8 cellular contexts compared by ENCODE assay signal in the genomic region with DNA sequence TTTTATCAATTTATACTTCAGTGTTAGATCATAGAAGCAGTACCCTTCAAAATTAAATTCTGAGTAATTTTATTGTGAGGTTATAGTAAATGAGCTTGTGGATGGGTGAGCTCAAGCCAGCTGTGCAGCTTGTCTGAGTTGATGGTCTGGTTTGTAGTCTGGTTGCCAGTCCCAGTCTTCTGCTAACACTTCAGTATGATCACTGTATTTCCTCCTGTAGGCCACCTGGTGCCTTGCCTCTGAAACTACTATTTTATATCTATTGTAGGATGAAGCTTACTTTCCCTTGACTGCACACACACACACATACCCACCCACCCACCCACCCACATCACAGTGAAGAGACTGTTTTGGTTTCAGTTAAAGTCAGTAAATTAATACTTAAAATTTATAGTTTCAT.
A peak's percentile ranks its signal among the peaks of the same experiment; 100 is the strongest.
DNase-seq lines count a peak whose midpoint lies in the region; ATAC-seq lines count a peak whose summit lies in the region.

No MANE protein-coding gene starts in this region.

- peaks cover 5% of the 10 kb centered on the region for H3K36me3 Mint-ChIP-seq in activated CD4-positive, alpha-beta T cell treated with anti-CD3 and anti-CD28 coated beads for 36 hours (ENCODE audit: low read depth)
- H3K36me3 Mint-ChIP-seq in T-helper 2 cell treated with Interferon-gamma antibody and Interleukin-4, amounts not matched to agents 5 μg/mL and 100 μg/mL, for 36 hours (ENCODE audit: low read depth) = peaks cover 7% of the 10 kb centered on the region

- H3K27ac Mint-ChIP-seq in activated CD4-positive, alpha-beta T cell treated with anti-CD3 and anti-CD28 coated beads for 36 hours = no peak overlapping the region
- H3K27ac Mint-ChIP-seq in T-helper 2 cell treated with Interferon-gamma antibody and Interleukin-4, amounts not matched to agents 5 μg/mL and 100 μg/mL, for 36 hours = no peak overlapping the region

- H3K27me3 Mint-ChIP-seq in activated CD4-positive, alpha-beta T cell treated with anti-CD3 and anti-CD28 coated beads for 36 hours = no peaks in the 10 kb centered on the region
- H3K27me3 Mint-ChIP-seq in T-helper 2 cell treated with Interferon-gamma antibody and Interleukin-4, amounts not matched to agents 5 μg/mL and 100 μg/mL, for 36 hours (ENCODE audit: low read depth) = no peaks in the 10 kb centered on the region

- no peaks in the 10 kb centered on the region for H3K9me3 Mint-ChIP-seq in activated CD4-positive, alpha-beta T cell treated with anti-CD3 and anti-CD28 coated beads for 36 hours (ENCODE audit: low read depth)
- H3K9me3 Mint-ChIP-seq in T-helper 2 cell treated with Interferon-gamma antibody and Interleukin-4, amounts not matched to agents 5 μg/mL and 100 μg/mL, for 36 hours = no peaks in the 10 kb centered on the region

- ATAC-seq in activated CD4-positive, alpha-beta T cell treated with anti-CD3 and anti-CD28 coated beads for 36 hours = peak; percentile 78
- ATAC-seq in HG03565 (IDR thresholded peaks at IDR 0.05; ENCODE audit: unreplicated experiment) (peak; percentile 40), GM21528 (IDR thresholded peaks at IDR 0.05; ENCODE audit: low FRiP score, unreplicated experiment) (no peak), GM19023 (IDR thresholded peaks at IDR 0.05; ENCODE audit: unreplicated experiment) (no peak)

- peak; percentile 43 for DNase-seq in activated CD4-positive, alpha-beta T cell treated with anti-CD3 and anti-CD28 coated beads for 36 hours
- no peak for DNase-seq in activated CD4-positive, alpha-beta T cell treated with anti-CD3 and anti-CD28 coated beads for 1 hour
- peak; percentile 32 for DNase-seq in T-helper 2 cell treated with Interferon-gamma antibody and Interleukin-4, amounts not matched to agents 5 μg/mL and 100 μg/mL, for 36 hours (ENCODE audit: low spot score)
- DNase-seq in glomerular visceral epithelial cell (ENCODE audit: extremely low spot score) (peak; percentile 14), inferior parietal cortex (ENCODE audit: extremely low spot score) (no peak)

- H3K4me1 Mint-ChIP-seq in activated CD4-positive, alpha-beta T cell treated with anti-CD3 and anti-CD28 coated beads for 36 hours = peaks cover 34% of the 10 kb centered on the region
- H3K4me1 Mint-ChIP-seq in T-helper 2 cell treated with Interferon-gamma antibody and Interleukin-4, amounts not matched to agents 5 μg/mL and 100 μg/mL, for 36 hours (ENCODE audit: low read depth) = peaks cover 33% of the 10 kb centered on the region

- H3K4me3 Mint-ChIP-seq in activated CD4-positive, alpha-beta T cell treated with anti-CD3 and anti-CD28 coated beads for 36 hours = no peak overlapping the region
- no peak overlapping the region for H3K4me3 Mint-ChIP-seq in T-helper 2 cell treated with Interferon-gamma antibody and Interleukin-4, amounts not matched to agents 5 μg/mL and 100 μg/mL, for 36 hours

- CTCF ChIA-PET in activated CD4-positive, alpha-beta T cell treated with anti-CD3 and anti-CD28 coated beads for 36 hours (lab: Charles Lee) = interaction anchor here (0.6 to 2.2 kb wide), 14 partner anchors 8 to 451 kb away, joined by 3 to 7 read pairs (median 3); no protein-coding TSS in a partner anchor

- POLR2A ChIA-PET in activated CD4-positive, alpha-beta T cell treated with anti-CD3 and anti-CD28 coated beads for 36 hours (lab: Charles Lee) = interaction anchor here (0.7 to 1.0 kb wide), 2 partner anchors 83 to 151 kb away, joined by 3 read pairs; no protein-coding TSS in a partner anchor

- intact Hi-C loops in activated CD4-positive, alpha-beta T cell treated with anti-CD3 and anti-CD28 coated beads for 36 hours (cut with DNase I, micrococcal nuclease) = loop anchor here (5.0 kb wide), 2 partner anchors 261 to 349 kb away; no protein-coding TSS in a partner anchor

Comparison
In these comparisons a context has a peak if more than half of its experiments do, and no peak if none do; other contexts are left out.
1. DNase-seq: peak in activated CD4-positive, alpha-beta T cell treated with anti-CD3 and anti-CD28 coated beads for 36 hours (single experiment), T-helper 2 cell treated with Interferon-gamma antibody and Interleukin-4, amounts not matched to agents 5 μg/mL and 100 μg/mL, for 36 hours (single experiment) and glomerular visceral epithelial cell (single experiment); none in activated CD4-positive, alpha-beta T cell treated with anti-CD3 and anti-CD28 coated beads for 1 hour (single experiment) and inferior parietal cortex (single experiment).
2. ATAC-seq: peak in activated CD4-positive, alpha-beta T cell treated with anti-CD3 and anti-CD28 coated beads for 36 hours (single experiment) and HG03565 (single experiment); none in GM21528 (single experiment) and GM19023 (single experiment).